14 cellular contexts compared by ENCODE assay signal in genomic region chr20:22716824-22717351, GRCh38.
A peak's percentile ranks its signal among the peaks of the same experiment; 100 is the strongest.
DNase-seq lines count a peak whose midpoint lies in the region; ATAC-seq and TF ChIP-seq lines count a peak whose summit lies in the region.
"Had no signal": no experiment of that assay in that cellular context is flagged by ENCODE, and none has a peak within 500 bp of the region (broad histone marks: within the 10 kb centered on the region; RNA-seq: fewer than 3 reads in every experiment).

No MANE protein-coding gene starts in this region.

- H3K79me2 ChIP-seq in PC-3 (ENCODE audit: low read length): no peaks in the 10 kb centered on the region

- BruUV-seq in IMR-90 (replicated peaks; lab: Mats Ljungman, UMichigan) (no TSS peak), PC-3 (replicated peaks; lab: Mats Ljungman, UMichigan) (no TSS peak)

- peak overlapping the region; percentile 45; the same call in 1 of the 2 replicates for H3K4me2 ChIP-seq in IMR-90 (ENCODE audit: low read depth, low read length)
- H3K4me2 ChIP-seq in PC-3 (ENCODE audit: low read length): peak overlapping the region; percentile 64

- no peak overlapping the region for H2BK120ac ChIP-seq in IMR-90 (ENCODE audit: low read depth, low read length)

- ATAC-seq in IMR-90 (ENCODE audit: low read depth) (peak; percentile 51; the same call in 1 of the 2 replicates), PC-3 (no peak)
- ATAC-seq: left lobe of liver had no signal

- H3K9me3 ChIP-seq in IMR-90 (ENCODE audit: control insufficient read depth, insufficient read depth, low read length): no peaks in the 10 kb centered on the region
- H3K9me3 ChIP-seq in PC-3 (ENCODE audit: low read length): no peaks in the 10 kb centered on the region
- H3K9me3 ChIP-seq in stomach: no peaks in the 10 kb centered on the region
- H3K9me3 ChIP-seq: pancreas had no signal

- H3K27me3 ChIP-seq in IMR-90 (ENCODE audit: control insufficient read depth, insufficient read depth, low read length): peaks cover 3% of the 10 kb centered on the region; the same call in 1 of the 2 replicates
- peaks cover 4% of the 10 kb centered on the region; the same call in 1 of the 2 replicates for H3K27me3 ChIP-seq in PC-3 (ENCODE audit: low read length)
- H3K27me3 ChIP-seq in stomach: no peaks in the 10 kb centered on the region
- H3K27me3 ChIP-seq: pancreas had no signal

- no peak overlapping the region for H3K23ac ChIP-seq in IMR-90 (ENCODE audit: low read depth, low read length)

- H3K56ac ChIP-seq in IMR-90 (ENCODE audit: extremely low read depth, insufficient read depth, low read length): no peak overlapping the region

- dilution Hi-C loops in IMR-90 (cut with HindIII; ENCODE audit: low sequenced_read_pairs, unreplicated experiment): no loop called here

- no peak overlapping the region for H2BK20ac ChIP-seq in IMR-90 (ENCODE audit: low read depth, low read length)

- H3K9ac ChIP-seq in IMR-90 (ENCODE audit: low read depth, low read length) (no peak overlapping the region), PC-3 (ENCODE audit: low read length) (no peak overlapping the region)

- H3K36me3 ChIP-seq in IMR-90 (ENCODE audit: control insufficient read depth, insufficient read depth, low read length) (no peaks in the 10 kb centered on the region), PC-3 (ENCODE audit: low read depth, low read length) (no peaks in the 10 kb centered on the region), stomach (no peaks in the 10 kb centered on the region)
- H3K36me3 ChIP-seq: pancreas had no signal

- TF ChIP-seq POLR2A in IMR-90 (IDR thresholded peaks at IDR 0.05; ENCODE audit: low read depth, low read length): no peak
- no peak for TF ChIP-seq POLR2A in stomach (IDR thresholded peaks at IDR 0.05)

- H3K14ac ChIP-seq in IMR-90 (replicated peaks; ENCODE audit: low read depth, low read length): no peak overlapping the region

- CTCF ChIA-PET in IMR-90 (lab: Yijun Ruan, JAX) (no interaction called here), PC-3 (lab: Charles Lee) (no interaction called here)

- peak; percentile 7 for DNase-seq in IMR-90
- DNase-seq in PC-3: peak; percentile 58
- DNase-seq in fibroblast of pulmonary artery (ENCODE audit: low read depth): peak; percentile 61
- DNase-seq in stomach: peak; percentile 46
- DNase-seq in GM10266 (ENCODE audit: extremely low spot score): no peak
- DNase-seq in stimulated activated CD4-positive, alpha-beta T cell treated with anti-CD3 and anti-CD28 coated beads, Interleukin-4, amount 100 ng/mL, for 24 hours: no peak
- DNase-seq in NCI-H2081 (lab: John Stamatoyannopoulos, UW): no peak
- DNase-seq: activated CD4-positive, alpha-beta T cell treated with anti-CD3 and anti-CD28 coated beads, Interleukin-2, amount 50 U/mL, for 1 hour; activated effector memory CD4-positive, alpha-beta T cell treated with anti-CD3 and anti-CD28 coated beads, Interleukin-2, amount 50 U/mL, for 16 hours; NCI-H1092 treated with DMSO at 0.1 percent for 48 hours; NCI-H524 treated with DMSO at 0.1 percent for 48 hours; pancreas; stimulated activated naive CD4-positive, alpha-beta T cell treated with Interleukin-2 at 50 U/mL for 16 hours had no signal

- in situ Hi-C loops in IMR-90 (cut with MboI; ENCODE audit: low sequenced_read_pairs): no loop called here

- H4K20me1 ChIP-seq in IMR-90 (ENCODE audit: insufficient read depth, low read length) (no peaks in the 10 kb centered on the region), PC-3 (ENCODE audit: low read length) (no peaks in the 10 kb centered on the region)

- H2AK9ac ChIP-seq in IMR-90 (replicated peaks; ENCODE audit: low read depth, low read length, poor library complexity): no peak overlapping the region

- H3K27ac ChIP-seq in IMR-90 (ENCODE audit: insufficient read depth, low read length) (no peak overlapping the region), PC-3 (ENCODE audit: low read length) (0 out of 2 replicates have a peak overlapping the region, but pooled peaks have one; percentile 3), stomach (peak overlapping the region in 3 of 5 donors; percentile 47 to 67 (median 67))
- H3K27ac ChIP-seq: pancreas had no signal

- POLR2A ChIA-PET in IMR-90 (lab: Charles Lee; ENCODE audit: unreplicated experiment) (no interaction called here), PC-3 (lab: Charles Lee; ENCODE audit: unreplicated experiment) (no interaction called here)

- H3K79me1 ChIP-seq in IMR-90 (ENCODE audit: low read depth in 1 of 2, low read length in 2 of 2): no peaks in the 10 kb centered on the region

- H3K4me1 ChIP-seq in IMR-90 (ENCODE audit: control insufficient read depth, insufficient read depth, low read length) (0 out of 2 replicates have a peak, but pooled peaks cover 2% of the 10 kb centered on the region), PC-3 (ENCODE audit: insufficient read depth, low read length) (peaks cover 25% of the 10 kb centered on the region), stomach (peaks cover 9 to 23% (median 13%) of the 10 kb centered on the region in 4 donors)
- H3K4me1 ChIP-seq: pancreas had no signal

- 7% methylated on average over 2 of the region's 5 CpGs; no CpG with 5 or more reads in 1 of the 2 experiments for WGBS in IMR-90 (ENCODE audit: extremely low coverage in 2 of 2, insufficient read length in 1 of 2), 2 experiments
- WGBS in stomach, 5 donors: 16 to 22% (median 19%) methylated on average over 5 of the region's 5 CpGs

- H3K9me2 ChIP-seq in PC-3 (replicated peaks; ENCODE audit: low read length): no peaks in the 10 kb centered on the region

- no peak for TF ChIP-seq EP300 in stomach (IDR thresholded peaks at IDR 0.05)

- no peak overlapping the region for H2AK5ac ChIP-seq in IMR-90 (ENCODE audit: low read depth, low read length)

- intact Hi-C loops in IMR-90 (cut with micrococcal nuclease) (no loop called here), PC-3 (cut with micrococcal nuclease) (no loop called here), stomach (cut with DNase I; ENCODE audit: low total_unique reads) (no loop called here)

- H4K5ac ChIP-seq in IMR-90 (ENCODE audit: low read depth, low read length): no peak overlapping the region

- H3K4me3 ChIP-seq in IMR-90 (ENCODE audit: insufficient read depth, low read depth, low read length) (no peak overlapping the region), PC-3 (ENCODE audit: low read length) (peak overlapping the region; percentile 25), fibroblast of pulmonary artery (replicated peaks; ENCODE audit: low read depth, low read length) (no peak overlapping the region), stomach (no peak overlapping the region)
- H3K4me3 ChIP-seq: pancreas had no signal

- no peaks in the 10 kb centered on the region for H3F3A ChIP-seq in PC-3 (ENCODE audit: low read length, unreplicated experiment)

- H4K91ac ChIP-seq in IMR-90 (ENCODE audit: insufficient read depth, low read depth, low read length): no peak overlapping the region

- H3K4ac ChIP-seq in IMR-90 (ENCODE audit: low read depth, low read length): no peak overlapping the region

- no peak for TF ChIP-seq RAD21 in IMR-90 (IDR thresholded peaks at IDR 0.05; ENCODE audit: low read length)

- no peak overlapping the region for H4K8ac ChIP-seq in IMR-90 (ENCODE audit: low read depth in 2 of 2, low read length in 2 of 2)

- H2AFZ ChIP-seq in IMR-90 (replicated peaks; ENCODE audit: low read length, poor library complexity) (no peak overlapping the region), PC-3 (ENCODE audit: low read length) (peak overlapping the region; percentile 40)

- no peak overlapping the region for H3K18ac ChIP-seq in IMR-90 (ENCODE audit: low read depth, low read length)

- no peak overlapping the region for H2BK5ac ChIP-seq in IMR-90 (ENCODE audit: low read depth, low read length, poor library complexity, severe bottlenecking)

- TF ChIP-seq CTCF in IMR-90 (conservative IDR thresholded peaks at IDR 0.05; ENCODE audit: low read depth, low read length) (no peak), PC-3 (conservative IDR thresholded peaks at IDR 0.05; ENCODE audit: low read depth, low read length) (no peak), fibroblast of pulmonary artery (IDR thresholded peaks at IDR 0.05; ENCODE audit: low read length, missing control alignments) (no peak), stomach (IDR thresholded peaks at IDR 0.05) (no peak), GM10266 (IDR thresholded peaks at IDR 0.05; ENCODE audit: control insufficient read depth, insufficient read depth, low read depth, missing control alignments) (no peak)

- H2BK15ac ChIP-seq in IMR-90 (ENCODE audit: low read depth, low read length): no peak overlapping the region

- no peaks in the 10 kb centered on the region for H3K9me1 ChIP-seq in IMR-90 (ENCODE audit: insufficient read depth, low read length)

TF ChIP-seq in IMR-90, 13 proteins besides CTCF, POLR2A, EP300 and RAD21 (continues in another document):
- no peak for TF ChIP-seq MAFK (IDR thresholded peaks at IDR 0.05; ENCODE audit: low read depth, low read length)
- no peak for TF ChIP-seq RCOR1 (IDR thresholded peaks at IDR 0.05; ENCODE audit: insufficient replicate concordance, low read length)
- TF ChIP-seq NFE2L2 (IDR thresholded peaks at IDR 0.05; ENCODE audit: low read depth, low read length): no peak
- no peak for TF ChIP-seq MAZ (IDR thresholded peaks at IDR 0.05; ENCODE audit: borderline replicate concordance, low read depth, low read length)
- TF ChIP-seq ELK1 (IDR thresholded peaks at IDR 0.05; ENCODE audit: borderline replicate concordance, low read depth, low read length): no peak
- TF ChIP-seq RFX5 (IDR thresholded peaks at IDR 0.05; ENCODE audit: low read depth, low read length): no peak
- TF ChIP-seq SMC3 (IDR thresholded peaks at IDR 0.05; ENCODE audit: low read depth, low read length): no peak
- TF ChIP-seq CHD1 (IDR thresholded peaks at IDR 0.05; ENCODE audit: low read depth, low read length): no peak
- no peak for TF ChIP-seq CEBPB (IDR thresholded peaks at IDR 0.05; ENCODE audit: low read depth, low read length)
- TF ChIP-seq USF2 (IDR thresholded peaks at IDR 0.05; ENCODE audit: low read depth, low read length): no peak
- no peak for TF ChIP-seq BHLHE40 (IDR thresholded peaks at IDR 0.05; ENCODE audit: low read depth, low read length)

Comparison
In these comparisons a context has a peak if more than half of its experiments do, and no peak if none do; other contexts are left out.
1. DNase-seq: peak in IMR-90 (single experiment), PC-3 (single experiment), fibroblast of pulmonary artery (single experiment) and stomach (single experiment); none in GM10266 (single experiment), stimulated activated CD4-positive, alpha-beta T cell treated with anti-CD3 and anti-CD28 coated beads, Interleukin-4, amount 100 ng/mL, for 24 hours (single experiment) and NCI-H2081 (0 of 2).